Comparison of ENCODE assay signal across 18 cellular contexts in the genomic region with DNA sequence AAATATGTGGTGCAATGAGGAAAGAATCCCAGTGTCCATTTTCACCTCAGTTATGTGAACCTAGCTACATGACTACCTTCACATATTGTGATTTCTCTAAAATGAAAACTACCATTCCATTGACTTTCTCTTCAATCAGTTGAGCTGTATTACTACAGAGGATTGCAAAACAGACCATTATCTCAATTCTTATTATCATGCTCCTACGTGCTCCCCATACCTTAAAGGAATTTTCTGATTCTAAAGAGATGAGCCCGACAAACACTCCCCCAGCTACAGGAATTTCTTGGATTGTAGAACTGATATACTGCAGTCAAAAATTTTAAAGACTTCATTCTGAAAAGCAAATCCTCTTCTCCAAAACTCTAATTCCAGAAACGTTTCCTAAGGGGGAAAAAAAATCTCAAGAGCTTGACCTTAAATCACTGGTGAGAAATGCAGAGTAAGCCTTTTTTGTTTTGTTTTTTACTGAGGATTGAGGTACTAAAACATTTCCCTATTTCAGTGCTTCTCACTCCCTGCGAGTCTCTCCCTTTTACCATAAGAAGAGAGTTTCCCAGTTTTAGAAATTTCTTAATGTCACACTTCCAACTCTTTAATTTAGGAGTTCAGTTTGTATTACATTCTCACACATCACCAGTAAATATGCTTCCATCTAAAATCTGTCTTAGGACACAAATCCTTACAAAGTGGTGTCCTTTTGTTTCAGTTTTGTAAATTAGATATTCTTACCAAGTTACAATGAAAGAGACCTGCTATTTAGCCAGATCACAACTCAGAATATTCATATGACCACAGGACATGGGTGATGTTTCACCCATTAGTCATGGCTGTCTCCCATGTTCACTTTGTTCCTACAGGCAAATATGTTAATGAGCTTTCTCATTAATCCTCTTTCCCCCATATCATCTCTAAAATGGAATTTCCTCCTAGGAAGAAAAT.
DNase-seq lines count a peak whose midpoint lies in the region; ATAC-seq, FAIRE-seq and TF ChIP-seq lines count a peak whose summit lies in the region.
"Had no signal": no experiment of that assay in that cellular context is flagged by ENCODE, and none has a peak within 500 bp of the region (broad histone marks: within the 10 kb centered on the region; RNA-seq: fewer than 3 reads in every experiment).

No MANE protein-coding gene starts in this region.

- H3F3A ChIP-seq in GM23338 (replicated peaks; ENCODE audit: low read depth), result no peaks in the 10 kb centered on the region

- H2AFZ ChIP-seq in GM23338, result no peak overlapping the region
- H2AFZ ChIP-seq in endothelial cell of umbilical vein (ENCODE audit: low read depth, low read length), result no peak overlapping the region

- peak; percentile 39 for DNase-seq in GM23338 (ENCODE audit: low spot score)
- DNase-seq in RCC 7860 (ENCODE audit: low spot score), result peak; percentile 13
- peak; percentile 48 for DNase-seq in endothelial cell of umbilical vein (ENCODE audit: low read depth, low spot score)
- DNase-seq in osteocyte (ENCODE audit: extremely low spot score, unreplicated experiment), result no peak
- DNase-seq in natural killer cell treated with Interleukin-12 subunit alpha and Interleukin-12 subunit beta and Interleukin-15 and Interleukin-18, amount 100 ng/mL, for 72 hours (ENCODE audit: low spot score), result no peak
- DNase-seq in NCI-H1694 treated with DMSO at 0.1 percent for 48 hours (lab: John Stamatoyannopoulos, UW), result no peak
- no peak for DNase-seq in inferior parietal cortex (ENCODE audit: extremely low spot score)
- DNase-seq: activated CD4-positive, CD25-positive, alpha-beta regulatory T cell treated with anti-CD3 and anti-CD28 coated beads, Interleukin-2, amount 50 U/mL, for 72 hours; activated T-cell treated with anti-CD3 and anti-CD28 coated beads, Interleukin-2, amount 50 U/mL, for 1 hour; CD4-positive, alpha-beta T cell; cortex of kidney; KG1; left colon; naive thymus-derived CD8-positive, alpha-beta T cell; NCI-H1930; small intestine had no signal

- dilution Hi-C loops in endothelial cell of umbilical vein (cut with MboI; ENCODE audit: extremely low pct_ligation_motif_present, low sequenced_read_pairs), result no loop called here

- CTCF ChIA-PET in endothelial cell of umbilical vein (lab: Charles Lee), result interaction anchor here (1.3 to 1.8 kb wide), 6 partner anchors 10 to 235 kb away, joined by 3 to 6 read pairs (median 3); no protein-coding TSS in a partner anchor

- H4K20me1 ChIP-seq in GM23338 (replicated peaks; ENCODE audit: insufficient read depth) (no peaks in the 10 kb centered on the region), endothelial cell of umbilical vein (replicated peaks; ENCODE audit: control insufficient read depth, extremely low read depth, insufficient read depth, low read length) (peaks cover 4% of the 10 kb centered on the region)

- TF ChIP-seq POLR2A in endothelial cell of umbilical vein (IDR thresholded peaks at IDR 0.05; ENCODE audit: low read depth, low read length), result no peak

- H3K9me1 ChIP-seq in endothelial cell of umbilical vein (replicated peaks; ENCODE audit: control insufficient read depth, extremely low read depth, insufficient read depth, low read length), result peaks cover 1% of the 10 kb centered on the region

- H3K9me3 Mint-ChIP-seq in GM23338, result no peaks in the 10 kb centered on the region
- H3K9me3 Mint-ChIP-seq in osteocyte (ENCODE audit: unreplicated experiment), result no peaks in the 10 kb centered on the region
- H3K9me3 Mint-ChIP-seq in natural killer cell treated with Interleukin-12 subunit alpha and Interleukin-12 subunit beta and Interleukin-15 and Interleukin-18, amount 100 ng/mL, for 72 hours, result no peaks in the 10 kb centered on the region
- H3K9me3 Mint-ChIP-seq: CD4-positive, alpha-beta T cell; naive thymus-derived CD8-positive, alpha-beta T cell had no signal

- H3K36me3 Mint-ChIP-seq in GM23338 (ENCODE audit: low read depth), result no peaks in the 10 kb centered on the region
- H3K36me3 Mint-ChIP-seq in osteocyte (ENCODE audit: unreplicated experiment), result no peaks in the 10 kb centered on the region
- no peaks in the 10 kb centered on the region for H3K36me3 Mint-ChIP-seq in natural killer cell treated with Interleukin-12 subunit alpha and Interleukin-12 subunit beta and Interleukin-15 and Interleukin-18, amount 100 ng/mL, for 72 hours

- no peak overlapping the region; the same call in 1 of the 2 replicates for H3K27ac ChIP-seq in GM23338 (ENCODE audit: low read depth)
- no peak overlapping the region for H3K27ac ChIP-seq in endothelial cell of umbilical vein (ENCODE audit: insufficient read depth, low read depth, low read length)
- H3K27ac ChIP-seq: gastroesophageal sphincter had no signal

- peaks cover 27% of the 10 kb centered on the region for H3K4me1 ChIP-seq in GM23338 (ENCODE audit: insufficient read depth)
- H3K4me1 ChIP-seq in endothelial cell of umbilical vein (ENCODE audit: control insufficient read depth, extremely low read depth, insufficient read depth, low read length), result peaks cover 19% of the 10 kb centered on the region

- H3K4me1 Mint-ChIP-seq in GM23338 (peaks cover 59% of the 10 kb centered on the region), osteocyte (ENCODE audit: unreplicated experiment) (peaks cover 29% of the 10 kb centered on the region)
- no peaks in the 10 kb centered on the region for H3K4me1 Mint-ChIP-seq in natural killer cell treated with Interleukin-12 subunit alpha and Interleukin-12 subunit beta and Interleukin-15 and Interleukin-18, amount 100 ng/mL, for 72 hours (ENCODE audit: low read depth in 2 of 2)

- no peaks in the 10 kb centered on the region for H3K9me3 ChIP-seq in endothelial cell of umbilical vein (replicated peaks; ENCODE audit: control insufficient read depth, insufficient read depth, low read length)
- H3K9me3 ChIP-seq: gastroesophageal sphincter had no signal

- H3K36me3 ChIP-seq in GM23338 (ENCODE audit: insufficient read depth) (no peaks in the 10 kb centered on the region), endothelial cell of umbilical vein (ENCODE audit: control insufficient read depth in 2 of 2, extremely low read depth in 1 of 2, insufficient read depth in 2 of 2, low read length in 2 of 2) (no peaks in the 10 kb centered on the region)
- H3K36me3 ChIP-seq: gastroesophageal sphincter had no signal

- POLR2A ChIA-PET in endothelial cell of umbilical vein (lab: Charles Lee), result no interaction called here

- H3K4me2 ChIP-seq in GM23338 (peak overlapping the region; percentile 36), endothelial cell of umbilical vein (ENCODE audit: insufficient read depth, low read length) (peak overlapping the region; percentile 33)

- intact Hi-C loops in endothelial cell of umbilical vein (cut with micrococcal nuclease), result loop anchor here (10.0 kb wide), 1 partner anchor 284 kb away; the partner anchor contains the start of gene YTHDC2

- no peaks in the 10 kb centered on the region for H3K9me2 ChIP-seq in GM23338 (ENCODE audit: insufficient read depth)

- H3K4me3 ChIP-seq in GM23338 (no peak overlapping the region), endothelial cell of umbilical vein (replicated peaks in 1 of 3; ENCODE audit: insufficient read depth in 1 of 3, low read depth in 1 of 3, low read length in 3 of 3) (no peak overlapping the region)
- H3K4me3 ChIP-seq: gastroesophageal sphincter had no signal

- ATAC-seq in GM23338 (peak; percentile 34; the same call in 1 of the 3 replicates), HG02938 (IDR thresholded peaks at IDR 0.05; ENCODE audit: unreplicated experiment) (no peak)
- ATAC-seq in natural killer cell treated with Interleukin-12 subunit alpha and Interleukin-12 subunit beta and Interleukin-15 and Interleukin-18, amount 100 ng/mL, for 72 hours, result no peak
- ATAC-seq: gastroesophageal sphincter; left colon; naive thymus-derived CD8-positive, alpha-beta T cell had no signal

- H3K27ac Mint-ChIP-seq in GM23338 (peak overlapping the region; percentile 57), osteocyte (ENCODE audit: unreplicated experiment) (peak overlapping the region; percentile 46)
- H3K27ac Mint-ChIP-seq in natural killer cell treated with Interleukin-12 subunit alpha and Interleukin-12 subunit beta and Interleukin-15 and Interleukin-18, amount 100 ng/mL, for 72 hours, result no peak overlapping the region
- H3K27ac Mint-ChIP-seq: CD4-positive, alpha-beta T cell; naive thymus-derived CD8-positive, alpha-beta T cell had no signal

- H3K27me3 Mint-ChIP-seq in GM23338 (ENCODE audit: insufficient read depth, low read depth, poor library complexity), result no peaks in the 10 kb centered on the region
- no peaks in the 10 kb centered on the region for H3K27me3 Mint-ChIP-seq in osteocyte (ENCODE audit: unreplicated experiment)
- H3K27me3 Mint-ChIP-seq in natural killer cell treated with Interleukin-12 subunit alpha and Interleukin-12 subunit beta and Interleukin-15 and Interleukin-18, amount 100 ng/mL, for 72 hours, result peaks cover 27 to 39% of the 10 kb centered on the region in 2 donors
- H3K27me3 Mint-ChIP-seq: CD4-positive, alpha-beta T cell had no signal

- H3K9ac ChIP-seq in endothelial cell of umbilical vein (replicated peaks; ENCODE audit: extremely low read depth, insufficient read depth, low read length), result no peak overlapping the region

- BruUV-seq in endothelial cell of umbilical vein (replicated peaks; lab: Mats Ljungman, UMichigan), result no TSS peak

- TF ChIP-seq CTCF in GM23338 (conservative IDR thresholded peaks at IDR 0.05; ENCODE audit: low read depth in 2 of 2) (no peak), endothelial cell of umbilical vein (IDR thresholded peaks at IDR 0.05; ENCODE audit: extremely low read depth in 1 of 2, insufficient read depth in 1 of 2, low read depth in 1 of 2, low read length in 2 of 2) (no peak), osteocyte (IDR thresholded peaks at IDR 0.05) (no peak)

- no peaks in the 10 kb centered on the region for H3K79me2 ChIP-seq in GM23338 (replicated peaks; ENCODE audit: insufficient read depth)
- H3K79me2 ChIP-seq in endothelial cell of umbilical vein (ENCODE audit: control insufficient read depth, insufficient read depth, low read length), result peaks cover 3% of the 10 kb centered on the region

- H3K4me3 Mint-ChIP-seq in GM23338, result no peak overlapping the region
- no peak overlapping the region for H3K4me3 Mint-ChIP-seq in osteocyte (ENCODE audit: unreplicated experiment)
- no peak overlapping the region for H3K4me3 Mint-ChIP-seq in natural killer cell treated with Interleukin-12 subunit alpha and Interleukin-12 subunit beta and Interleukin-15 and Interleukin-18, amount 100 ng/mL, for 72 hours
- H3K4me3 Mint-ChIP-seq: CD4-positive, alpha-beta T cell; naive thymus-derived CD8-positive, alpha-beta T cell had no signal

- FAIRE-seq in RCC 7860 (lab: Jason Lieb, UNC) (peak; percentile 57), endothelial cell of umbilical vein (lab: Jason Lieb, UNC) (no peak)
- FAIRE-seq: small intestine had no signal

- no peaks in the 10 kb centered on the region for H3K27me3 ChIP-seq in GM23338 (ENCODE audit: insufficient read depth)
- no peaks in the 10 kb centered on the region for H3K27me3 ChIP-seq in endothelial cell of umbilical vein (ENCODE audit: control insufficient read depth in 2 of 2, insufficient read depth in 2 of 2, low read length in 2 of 2)
- H3K27me3 ChIP-seq: gastroesophageal sphincter had no signal

TF ChIP-seq in GM23338, 12 proteins besides CTCF, POLR2A, EP300 and RAD21 (continues in another document):
- no peak for TF ChIP-seq STAT1 (IDR thresholded peaks at IDR 0.05; ENCODE audit: unreplicated experiment)

TF ChIP-seq in endothelial cell of umbilical vein, 7 proteins besides CTCF, POLR2A, EP300 and RAD21 (continues in another document):
- TF ChIP-seq MYC (IDR thresholded peaks at IDR 0.05; ENCODE audit: low read depth, low read length), result no peak

Comparison
In these comparisons a context has a peak if more than half of its experiments do, and no peak if none do; other contexts are left out.
1. DNase-seq: peak in GM23338 (single experiment), RCC 7860 (single experiment) and endothelial cell of umbilical vein (single experiment); none in osteocyte (single experiment), natural killer cell treated with Interleukin-12 subunit alpha and Interleukin-12 subunit beta and Interleukin-15 and Interleukin-18, amount 100 ng/mL, for 72 hours (single experiment), NCI-H1694 treated with DMSO at 0.1 percent for 48 hours (single experiment) and inferior parietal cortex (single experiment).
2. H3K27ac Mint-ChIP-seq: peak in GM23338 (single experiment) and osteocyte (single experiment); none in natural killer cell treated with Interleukin-12 subunit alpha and Interleukin-12 subunit beta and Interleukin-15 and Interleukin-18, amount 100 ng/mL, for 72 hours (0 of 2).